ENCODE assay signal across 8 cellular contexts in the genomic region with DNA sequence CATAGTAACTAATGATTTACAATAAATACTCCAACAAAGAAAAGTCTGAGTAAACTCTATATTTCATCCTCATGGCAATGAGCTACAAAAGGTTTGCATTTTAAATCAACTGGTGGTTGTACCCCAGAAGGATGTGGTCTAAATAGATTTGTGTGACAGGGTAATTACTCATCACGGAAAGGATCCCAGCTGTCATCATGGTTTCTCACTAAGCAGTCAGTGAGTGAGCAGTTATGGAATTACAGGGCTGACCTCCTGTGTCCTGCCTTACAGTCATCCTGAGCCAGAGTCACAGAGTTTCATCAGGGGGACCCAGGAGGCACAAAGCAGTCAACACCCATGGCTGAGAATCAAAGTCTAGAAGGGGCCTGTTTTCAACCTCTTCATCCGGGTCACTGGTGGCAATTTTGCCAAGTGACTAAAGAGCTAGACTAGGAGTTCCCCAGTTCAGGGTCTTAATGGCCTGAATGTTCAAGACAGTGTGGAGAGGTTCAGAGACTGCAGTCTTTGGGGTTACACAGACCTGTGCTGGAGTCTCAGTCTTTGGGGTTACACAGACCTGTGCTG.
DNase-seq lines count a peak whose midpoint lies in the region; ATAC-seq and TF ChIP-seq lines count a peak whose summit lies in the region.

No MANE protein-coding gene starts in this region.

- in situ Hi-C loops in brain microvascular endothelial cell (cut with HindIII; ENCODE audit: low pct_ligation_motif_present, low sequenced_read_pairs) = no loop called here

- no peak for TF ChIP-seq CTCF in brain microvascular endothelial cell (IDR thresholded peaks at IDR 0.05; ENCODE audit: low read depth, low read length, missing control alignments)

- intact Hi-C loops in sciatic nerve (cut with DNase I) = no loop called here

- H3K27ac ChIP-seq in brain microvascular endothelial cell = peak overlapping the region; percentile 86

- no peaks in the 10 kb centered on the region for H3K27me3 ChIP-seq in brain microvascular endothelial cell (replicated peaks)

- peak; percentile 86 for ATAC-seq in GM18499 (IDR thresholded peaks at IDR 0.05; ENCODE audit: insufficient read depth, unreplicated experiment)
- no peak for ATAC-seq in sciatic nerve

- no peaks in the 10 kb centered on the region for H3K36me3 ChIP-seq in brain microvascular endothelial cell (replicated peaks)

- H3K4me3 ChIP-seq in brain microvascular endothelial cell (ENCODE audit: low read depth, low read length) = no peak overlapping the region

- peak; percentile 3 for DNase-seq in GOT3 (lab: John Stamatoyannopoulos, UW)
- peak; percentile 74 for DNase-seq in MV-4-11 (lab: John Stamatoyannopoulos, UW)
- DNase-seq in brain microvascular endothelial cell = peak; percentile 97
- DNase-seq in stimulated activated CD4-positive, alpha-beta T cell treated with anti-CD3 and anti-CD28 coated beads, Interleukin-4, amount 100 ng/mL, for 24 hours = peak; percentile 77
- DNase-seq in SK-N-DZ (ENCODE audit: low spot score) = no peak
- no peak for DNase-seq in iPS-NIHi11 (ENCODE audit: low spot score)
- no peak for DNase-seq in sciatic nerve (ENCODE audit: low spot score)

Comparison
In these comparisons a context has a peak if more than half of its experiments do, and no peak if none do; other contexts are left out.
1. DNase-seq: peak in GOT3 (single experiment), MV-4-11 (single experiment), brain microvascular endothelial cell (single experiment) and stimulated activated CD4-positive, alpha-beta T cell treated with anti-CD3 and anti-CD28 coated beads, Interleukin-4, amount 100 ng/mL, for 24 hours (single experiment); none in SK-N-DZ (single experiment), iPS-NIHi11 (single experiment) and sciatic nerve (single experiment).